24 cellular contexts compared by ENCODE assay signal in the genomic region with DNA sequence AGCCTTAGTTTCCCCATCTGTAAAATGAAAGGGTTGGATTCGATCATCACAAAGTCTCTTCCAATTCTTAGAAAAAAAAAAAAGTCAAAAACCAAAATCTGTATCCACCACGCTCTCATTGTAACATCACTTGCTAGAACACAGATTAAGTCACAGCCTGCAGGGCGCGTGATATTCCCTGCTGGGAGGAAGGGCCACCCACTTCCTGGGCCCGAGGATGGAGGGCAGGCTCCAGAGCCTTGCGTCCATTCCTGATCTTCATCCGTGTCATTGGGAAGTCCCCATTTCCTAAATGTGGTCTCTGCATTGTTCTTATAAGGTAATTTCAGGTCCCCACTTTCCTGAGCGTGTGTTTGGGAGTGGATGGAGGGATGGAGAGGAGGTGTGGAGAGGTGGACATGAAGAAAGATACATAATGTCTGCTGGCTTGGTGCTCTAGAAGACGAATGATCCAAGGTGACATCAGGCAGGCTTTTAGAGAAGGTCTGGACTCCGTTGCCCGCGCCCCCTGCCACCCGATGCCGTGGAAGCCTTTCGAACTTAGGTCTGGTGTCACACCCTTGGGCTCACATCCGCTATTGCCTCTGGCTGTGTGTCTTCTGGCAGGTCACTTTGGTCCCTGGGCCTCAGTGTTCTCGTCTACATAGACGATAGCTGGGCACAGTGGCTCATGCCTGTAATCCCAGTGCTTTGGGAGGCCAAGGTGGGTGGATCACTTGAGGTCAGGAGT.
"Had no signal": no experiment of that assay in that cellular context is flagged by ENCODE, and none has a peak within 500 bp of the region (broad histone marks: within the 10 kb centered on the region; RNA-seq: fewer than 3 reads in every experiment).

No MANE protein-coding gene starts in this region.

- H3K27me3 Mint-ChIP-seq: stimulated activated naive CD8-positive, alpha-beta T cell treated with anti-CD3 and anti-CD28 coated beads, Interleukin-15, amount 100 ng/mL, for 72 hours; type B pancreatic cell had no signal

- H3K9me3 ChIP-seq: heart left ventricle, left ventricle myocardium inferior, lower lobe of right lung, psoas muscle, right lobe of liver, spleen, uterus had no signal

- ATAC-seq: lower lobe of right lung; natural killer cell treated with Interleukin-12 subunit alpha and Interleukin-12 subunit beta and Interleukin-15 and Interleukin-18, amount 100 ng/mL, for 72 hours; psoas muscle; right lobe of liver; stimulated activated memory B cell treated with anti-CD40 and anti-IgM and Interleukin-4, amounts not matched to agents 10 μg/mL and 1 μg/mL and 100 μg/mL, for 72 hours; stimulated activated naive CD8-positive, alpha-beta T cell treated with anti-CD3 and anti-CD28 coated beads, Interleukin-15, amount 100 ng/mL, for 72 hours had no signal

- H3K27ac Mint-ChIP-seq: natural killer cell treated with Interleukin-12 subunit alpha and Interleukin-12 subunit beta and Interleukin-15 and Interleukin-18, amount 100 ng/mL, for 72 hours; stimulated activated memory B cell treated with anti-CD40 and anti-IgM and Interleukin-4, amounts not matched to agents 10 μg/mL and 1 μg/mL and 100 μg/mL, for 72 hours; stimulated activated naive CD8-positive, alpha-beta T cell treated with anti-CD3 and anti-CD28 coated beads, Interleukin-15, amount 100 ng/mL, for 72 hours; type B pancreatic cell had no signal

- H3K4me1 ChIP-seq: left ventricle myocardium inferior, lower lobe of right lung, parathyroid adenoma, psoas muscle, right lobe of liver, spleen, uterus had no signal

- H3K9me3 Mint-ChIP-seq: natural killer cell treated with Interleukin-12 subunit alpha and Interleukin-12 subunit beta and Interleukin-15 and Interleukin-18, amount 100 ng/mL, for 72 hours; stimulated activated memory B cell treated with anti-CD40 and anti-IgM and Interleukin-4, amounts not matched to agents 10 μg/mL and 1 μg/mL and 100 μg/mL, for 72 hours; stimulated activated naive CD8-positive, alpha-beta T cell treated with anti-CD3 and anti-CD28 coated beads, Interleukin-15, amount 100 ng/mL, for 72 hours; type B pancreatic cell had no signal

- H3K79me2 ChIP-seq: parathyroid adenoma had no signal

- H3K36me3 ChIP-seq: heart left ventricle, left ventricle myocardium inferior, lower lobe of right lung, right lobe of liver, spleen, uterus had no signal

- FAIRE-seq: islet of Langerhans had no signal

- DNase-seq: cortex of kidney; dorsolateral prefrontal cortex; effector CD8-positive, alpha-beta T cell; foreskin melanocyte; left cardiac atrium; left ventricle myocardium inferior; lower lobe of right lung; mesenchymal stem cell; midbrain; retina; right lobe of liver; spleen; stimulated activated CD4-positive, alpha-beta T cell treated with anti-CD3 and anti-CD28 coated beads, Interleukin-15, amount 100 ng/mL, for 24 hours; stimulated activated CD4-positive, alpha-beta T cell treated with anti-CD3 and anti-CD28 coated beads, Interleukin-1b, Interleukin-23, amount 100 ng/mL, for 48 hours; stimulated activated CD4-positive, alpha-beta T cell treated with anti-CD3 and anti-CD28 coated beads, Interleukin-4, amount 100 ng/mL, for 24 hours; stimulated activated naive CD8-positive, alpha-beta T cell treated with anti-CD3 and anti-CD28 coated beads, Interleukin-15, amount 100 ng/mL, for 72 hours; uterus had no signal

- H3K4me3 ChIP-seq: dorsolateral prefrontal cortex, heart left ventricle, left ventricle myocardium inferior, lower lobe of right lung, psoas muscle, right lobe of liver, spleen, uterus had no signal

- H3K27me3 ChIP-seq: dorsolateral prefrontal cortex, heart left ventricle, right lobe of liver, spleen, uterus had no signal

- H3K36me3 Mint-ChIP-seq: natural killer cell treated with Interleukin-12 subunit alpha and Interleukin-12 subunit beta and Interleukin-15 and Interleukin-18, amount 100 ng/mL, for 72 hours; stimulated activated memory B cell treated with anti-CD40 and anti-IgM and Interleukin-4, amounts not matched to agents 10 μg/mL and 1 μg/mL and 100 μg/mL, for 72 hours; type B pancreatic cell had no signal

- H3K9ac ChIP-seq: parathyroid adenoma had no signal

- H2AFZ ChIP-seq: parathyroid adenoma had no signal

- H3K4me3 Mint-ChIP-seq: natural killer cell treated with Interleukin-12 subunit alpha and Interleukin-12 subunit beta and Interleukin-15 and Interleukin-18, amount 100 ng/mL, for 72 hours; stimulated activated memory B cell treated with anti-CD40 and anti-IgM and Interleukin-4, amounts not matched to agents 10 μg/mL and 1 μg/mL and 100 μg/mL, for 72 hours; stimulated activated naive CD8-positive, alpha-beta T cell treated with anti-CD3 and anti-CD28 coated beads, Interleukin-15, amount 100 ng/mL, for 72 hours; type B pancreatic cell had no signal

- H3K4me1 Mint-ChIP-seq: stimulated activated memory B cell treated with anti-CD40 and anti-IgM and Interleukin-4, amounts not matched to agents 10 μg/mL and 1 μg/mL and 100 μg/mL, for 72 hours; stimulated activated naive CD8-positive, alpha-beta T cell treated with anti-CD3 and anti-CD28 coated beads, Interleukin-15, amount 100 ng/mL, for 72 hours had no signal

- H3K27ac ChIP-seq: left ventricle myocardium inferior, lower lobe of right lung, parathyroid adenoma, psoas muscle, right lobe of liver, spleen, uterus had no signal
